Comparison of ENCODE assay signal across 19 cellular contexts in genomic region chr1:193157360-193157759, GRCh38. TPM values are rescaled to one million over a fixed set of nuclear protein-coding genes. Genes with fewer than 3 reads are reported as not detected.
"Had no signal": no experiment of that assay in that cellular context is flagged by ENCODE, and none has a peak within 500 bp of the region (broad histone marks: within the 10 kb centered on the region; RNA-seq: fewer than 3 reads in every experiment).

No MANE protein-coding gene starts in this region.

- H2AFZ ChIP-seq: neural progenitor cell had no signal

- H3K27ac ChIP-seq: heart left ventricle, neural progenitor cell, ovary, right atrium auricular region had no signal

- H3K9me3 ChIP-seq: colonic mucosa, heart left ventricle, ovary, right atrium auricular region had no signal

- H3K36me3 ChIP-seq: colonic mucosa, ovary had no signal

- H3K4me1 ChIP-seq: colonic mucosa, neural progenitor cell, right atrium auricular region had no signal

- H3K4me3 ChIP-seq: colonic mucosa, heart left ventricle, neural progenitor cell, ovary, right atrium auricular region had no signal

- H3K27me3 ChIP-seq: colonic mucosa, heart left ventricle, neural progenitor cell, ovary, right atrium auricular region had no signal

- H3K27ac Mint-ChIP-seq: endodermal cell, neural progenitor cell had no signal

- DNase-seq: colonic mucosa; dermis blood vessel endothelial cell; endodermal cell; foreskin melanocyte; heart left ventricle; hypothalamus; islet precursor cell; natural killer cell; nucleus accumbens; ovary; small intestine; stimulated activated CD4-positive, alpha-beta T cell treated with anti-CD3 and anti-CD28 coated beads, Interleukin-12 subunit alpha, Interleukin-12 subunit beta, amount 100 ng/mL, for 4 hours; stimulated activated naive CD4-positive, alpha-beta T cell treated with Interleukin-2 at 50 U/mL for 16 hours; trophoblast cell had no signal

- H3K4me3 Mint-ChIP-seq: endodermal cell, mesothelial cell of epicardium, natural killer cell, neural progenitor cell had no signal

- H3K9me3 Mint-ChIP-seq: endodermal cell, mesothelial cell of epicardium, natural killer cell, neural progenitor cell had no signal

- ATAC-seq: heart left ventricle, left lobe of liver, natural killer cell had no signal

- H3K4me2 ChIP-seq: neural progenitor cell had no signal

- H3K4me1 Mint-ChIP-seq: endodermal cell, neural progenitor cell had no signal

- H3K9ac ChIP-seq: neural progenitor cell had no signal

RNA-seq across cellular contexts. Expression of gene B3GALT2, which starts 29.1 kb away (rescaled TPM):
- total RNA-seq: endodermal cell, endothelial cell of umbilical vein, natural killer cell had no signal
- polyA plus RNA-seq: endothelial cell of umbilical vein had no signal
